Comparison of ENCODE assay signal across 30 cellular contexts in genomic region chr3:58251653-58252052, GRCh38. TPM values are rescaled to one million over a fixed set of nuclear protein-coding genes. Genes with fewer than 3 reads are reported as not detected.
DNase-seq lines count a peak whose midpoint lies in the region; ATAC-seq and TF ChIP-seq lines count a peak whose summit lies in the region.
"Had no signal": no experiment of that assay in that cellular context is flagged by ENCODE, and none has a peak within 500 bp of the region (broad histone marks: within the 10 kb centered on the region; RNA-seq: fewer than 3 reads in every experiment).

No MANE protein-coding gene starts in this region.

- intact Hi-C loops in prostate gland (cut with DNase I), result no loop called here

- H3K27ac Mint-ChIP-seq in brain (peak overlapping the region in 4 of 5 experiments; percentile 84 to 88 (median 84)), GM23338 (no peak overlapping the region)
- H3K27ac Mint-ChIP-seq: activated CD8-positive, alpha-beta T cell treated with anti-CD3 and anti-CD28 coated beads, Interleukin-2, amount 10 ng/mL, durations not matched to agents 7 days and 5 days; activated naive CD8-positive, alpha-beta T cell treated with anti-CD3 and anti-CD28 coated beads, Interleukin-2, amount 50 U/mL, for 24 hours; T-helper 1 cell treated with Interleukin-12 subunit alpha and Interleukin-12 subunit beta and Interleukin-4 antibody, amounts not matched to agents 30 μg/mL and 1 μg/mL, for 36 hours had no signal

- H3K9me3 ChIP-seq in prostate gland, result no peaks in the 10 kb centered on the region
- H3K9me3 ChIP-seq in right atrium auricular region, result no peaks in the 10 kb centered on the region
- H3K9me3 ChIP-seq: body of pancreas, esophagus muscularis mucosa, gastrocnemius medialis, ovary, Peyer's patch, SJCRH30, thyroid gland had no signal

- no peak for TF ChIP-seq EP300 in Ishikawa (IDR thresholded peaks at IDR 0.05; ENCODE audit: borderline replicate concordance)

- H4K20me1 ChIP-seq in GM23338 (replicated peaks; ENCODE audit: insufficient read depth), result no peaks in the 10 kb centered on the region

- no peak for TF ChIP-seq RAD21 in Ishikawa (IDR thresholded peaks at IDR 0.05; ENCODE audit: low read depth)

- ATAC-seq in GM23338, result no peak
- ATAC-seq: activated CD8-positive, alpha-beta T cell treated with anti-CD3 and anti-CD28 coated beads, Interleukin-2, amount 10 ng/mL, durations not matched to agents 7 days and 5 days; activated naive CD8-positive, alpha-beta T cell treated with anti-CD3 and anti-CD28 coated beads, Interleukin-2, amount 50 U/mL, for 24 hours; body of pancreas; gastrocnemius medialis; left lobe of liver; naive thymus-derived CD8-positive, alpha-beta T cell; stimulated activated naive CD8-positive, alpha-beta T cell treated with anti-CD3 and anti-CD28 coated beads, Interleukin-15, amount 100 ng/mL, for 72 hours had no signal

- H3K4me3 ChIP-seq in prostate gland, result no peak overlapping the region
- H3K4me3 ChIP-seq in GM23338, result no peak overlapping the region
- H3K4me3 ChIP-seq in right atrium auricular region, result no peak overlapping the region
- H3K4me3 ChIP-seq: body of pancreas, esophagus muscularis mucosa, gastrocnemius medialis, ovary, SJCRH30, thyroid gland had no signal

- H3K36me3 Mint-ChIP-seq in brain, result peaks cover 4% of the 10 kb centered on the region
- H3K36me3 Mint-ChIP-seq in GM23338 (ENCODE audit: low read depth), result no peaks in the 10 kb centered on the region

- H3K9me3 Mint-ChIP-seq in brain (no peaks in the 10 kb centered on the region), GM23338 (no peaks in the 10 kb centered on the region)
- H3K9me3 Mint-ChIP-seq: activated naive CD8-positive, alpha-beta T cell treated with anti-CD3 and anti-CD28 coated beads, Interleukin-2, amount 50 U/mL, for 24 hours; CD14-positive monocyte; immature natural killer cell; naive thymus-derived CD8-positive, alpha-beta T cell; stimulated activated naive CD8-positive, alpha-beta T cell treated with anti-CD3 and anti-CD28 coated beads, Interleukin-15, amount 100 ng/mL, for 72 hours; T-helper 1 cell treated with Interleukin-12 subunit alpha and Interleukin-12 subunit beta and Interleukin-4 antibody, amounts not matched to agents 30 μg/mL and 1 μg/mL, for 36 hours had no signal

- peaks cover 2% of the 10 kb centered on the region for H3K4me1 ChIP-seq in prostate gland (replicated peaks)
- no peaks in the 10 kb centered on the region for H3K4me1 ChIP-seq in GM23338 (ENCODE audit: insufficient read depth)
- no peaks in the 10 kb centered on the region for H3K4me1 ChIP-seq in right atrium auricular region
- H3K4me1 ChIP-seq: body of pancreas, Peyer's patch, SJCRH30 had no signal

- H3K9me2 ChIP-seq in GM23338 (ENCODE audit: insufficient read depth), result no peaks in the 10 kb centered on the region

- H3K27me3 ChIP-seq in prostate gland (replicated peaks; ENCODE audit: insufficient read depth) (no peaks in the 10 kb centered on the region), GM23338 (ENCODE audit: insufficient read depth) (no peaks in the 10 kb centered on the region), right atrium auricular region (no peaks in the 10 kb centered on the region)
- H3K27me3 ChIP-seq: body of pancreas, esophagus muscularis mucosa, gastrocnemius medialis, ovary, Peyer's patch, SJCRH30, thyroid gland had no signal

- H3F3A ChIP-seq in GM23338 (replicated peaks; ENCODE audit: low read depth), result no peaks in the 10 kb centered on the region

- H2AFZ ChIP-seq in GM23338, result no peak overlapping the region

- DNase-seq in DMS79 treated with DMSO at 0.1 percent for 48 hours (lab: John Stamatoyannopoulos, UW), result peak; percentile 67
- DNase-seq in prostate gland (ENCODE audit: low spot score), result peak; percentile 33
- DNase-seq in GM20000 (ENCODE audit: low spot score), result no peak
- no peak for DNase-seq in GM23338 (ENCODE audit: low spot score)
- DNase-seq in right atrium auricular region (ENCODE audit: low spot score), result no peak
- DNase-seq: activated CD8-positive, alpha-beta T cell treated with anti-CD3 and anti-CD28 coated beads, Interleukin-2, amount 10 ng/mL, durations not matched to agents 7 days and 5 days; activated effector memory CD4-positive, alpha-beta T cell treated with anti-CD3 and anti-CD28 coated beads, Interleukin-2, amount 50 U/mL, for 16 hours; activated naive CD8-positive, alpha-beta T cell treated with anti-CD3 and anti-CD28 coated beads, Interleukin-2, amount 50 U/mL, for 24 hours; activated T-cell treated with anti-CD3 and anti-CD28 coated beads for 4 hours; body of pancreas; effector memory CD4-positive, alpha-beta T cell; gastrocnemius medialis; hippocampal formation; Karpas-422; naive thymus-derived CD8-positive, alpha-beta T cell; NCI-H1930; NCI-H524; ovary; Peyer's patch; SJCRH30; stimulated activated naive CD8-positive, alpha-beta T cell treated with anti-CD3 and anti-CD28 coated beads, Interleukin-15, amount 100 ng/mL, for 72 hours; thyroid gland had no signal

- no peak overlapping the region for H3K4me2 ChIP-seq in GM23338

- TF ChIP-seq POLR2A in prostate gland (IDR thresholded peaks at IDR 0.05), result no peak

- TF ChIP-seq CTCF in brain (conservative IDR thresholded peaks at IDR 0.05) (no peak), prostate gland (IDR thresholded peaks at IDR 0.05) (no peak), GM20000 (IDR thresholded peaks at IDR 0.05; ENCODE audit: extremely low read depth, missing control alignments) (no peak), GM23338 (conservative IDR thresholded peaks at IDR 0.05; ENCODE audit: low read depth in 2 of 2) (no peak), right atrium auricular region (IDR thresholded peaks at IDR 0.05) (no peak)

- H3K4me3 Mint-ChIP-seq in brain (peak overlapping the region in 3 of 5 experiments; percentile 2 to 65 (median 57)), GM23338 (no peak overlapping the region)
- H3K4me3 Mint-ChIP-seq: activated CD8-positive, alpha-beta T cell treated with anti-CD3 and anti-CD28 coated beads, Interleukin-2, amount 10 ng/mL, durations not matched to agents 7 days and 5 days; activated naive CD8-positive, alpha-beta T cell treated with anti-CD3 and anti-CD28 coated beads, Interleukin-2, amount 50 U/mL, for 24 hours; CD14-positive monocyte; naive thymus-derived CD8-positive, alpha-beta T cell; stimulated activated naive CD8-positive, alpha-beta T cell treated with anti-CD3 and anti-CD28 coated beads, Interleukin-15, amount 100 ng/mL, for 72 hours; T-helper 1 cell treated with Interleukin-12 subunit alpha and Interleukin-12 subunit beta and Interleukin-4 antibody, amounts not matched to agents 30 μg/mL and 1 μg/mL, for 36 hours had no signal

- H3K36me3 ChIP-seq in prostate gland, result no peaks in the 10 kb centered on the region
- no peaks in the 10 kb centered on the region for H3K36me3 ChIP-seq in GM23338 (ENCODE audit: insufficient read depth)
- H3K36me3 ChIP-seq in right atrium auricular region, result no peaks in the 10 kb centered on the region
- H3K36me3 ChIP-seq: gastrocnemius medialis, ovary, Peyer's patch, SJCRH30, thyroid gland had no signal

- no peaks in the 10 kb centered on the region for H3K79me2 ChIP-seq in GM23338 (replicated peaks; ENCODE audit: insufficient read depth)

- H3K27me3 Mint-ChIP-seq in brain (no peaks in the 10 kb centered on the region), GM23338 (ENCODE audit: insufficient read depth, low read depth, poor library complexity) (peaks cover 1% of the 10 kb centered on the region)
- H3K27me3 Mint-ChIP-seq: activated naive CD8-positive, alpha-beta T cell treated with anti-CD3 and anti-CD28 coated beads, Interleukin-2, amount 50 U/mL, for 24 hours; naive thymus-derived CD8-positive, alpha-beta T cell; stimulated activated naive CD8-positive, alpha-beta T cell treated with anti-CD3 and anti-CD28 coated beads, Interleukin-15, amount 100 ng/mL, for 72 hours had no signal

- peaks cover 50% of the 10 kb centered on the region for H3K4me1 Mint-ChIP-seq in brain
- H3K4me1 Mint-ChIP-seq in GM23338, result peaks cover 9% of the 10 kb centered on the region; the same call in 2 of the 3 replicates

- WGBS in prostate gland, result 21% methylated on average over 3 of the region's 3 CpGs

- H3K27ac ChIP-seq in prostate gland, result peak overlapping the region in 1 of 2 donors; percentile 44
- H3K27ac ChIP-seq in GM23338 (ENCODE audit: low read depth), result no peak overlapping the region
- no peak overlapping the region for H3K27ac ChIP-seq in right atrium auricular region
- H3K27ac ChIP-seq: body of pancreas, gastrocnemius medialis, ovary, SJCRH30, thyroid gland had no signal

TF ChIP-seq in GM23338, 12 proteins besides CTCF, POLR2A, EP300 and RAD21 (continues in another document):
- TF ChIP-seq ZNF114 (CRISPR knock-in tag; IDR thresholded peaks at IDR 0.05) (no peak), POLR2AphosphoS5 (IDR thresholded peaks at IDR 0.05; ENCODE audit: low read depth) (no peak)

RNA-seq across cellular contexts. Expression of gene ABHD6, which starts 14.1 kb away (rescaled TPM):
- polyA plus RNA-seq in brain (ENCODE audit: insufficient read depth, low read depth, low replicate concordance) (19.4 TPM), GM23338 (2016; fragmentation: Nextera tagmentation; extraction: Ambion mirVana) (3.7 TPM in 2 replicates)
- total RNA-seq in prostate gland (10 to 100 TPM; 13.2 to 16.9 TPM), right atrium auricular region (10 to 100 TPM; 11.3 to 13.8 TPM)
- total RNA-seq in GM23338 (2014; rRNA removed; shearing (Covaris generic)), result 5.5 and 6.5 TPM in 2 replicates

RNA-seq across cellular contexts. Expression of gene DNASE1L3, which starts 40.9 kb away (rescaled TPM):
- 0.80 TPM for polyA plus RNA-seq in brain (ENCODE audit: insufficient read depth, low read depth, low replicate concordance)
- 1 to 10 TPM; 1.4 to 2.3 TPM for total RNA-seq in prostate gland
- total RNA-seq in GM23338 (2014; rRNA removed; shearing (Covaris generic)), result not detected in 2 replicates
- not detected in 2 replicates for polyA plus RNA-seq in GM23338 (2016; fragmentation: Nextera tagmentation; extraction: Ambion mirVana)
- total RNA-seq in right atrium auricular region, result 10 to 100 TPM in 1 of 2 donors, 1 to 10 TPM in 1; 1.5 to 11.5 TPM
- total RNA-seq: activated CD8-positive, alpha-beta T cell treated with anti-CD3 and anti-CD28 coated beads, Interleukin-2, amount 10 ng/mL, durations not matched to agents 7 days and 5 days; H4; SJCRH30 had no signal
- polyA plus RNA-seq: CD14-positive monocyte; naive thymus-derived CD8-positive, alpha-beta T cell had no signal

RNA-seq across cellular contexts. Expression of gene RPP14, which starts 54.4 kb away (rescaled TPM):
- polyA plus RNA-seq in brain (ENCODE audit: insufficient read depth, low read depth, low replicate concordance) (4.1 TPM), GM23338 (2016; fragmentation: Nextera tagmentation; extraction: Ambion mirVana) (10.5 and 11.7 TPM in 2 replicates)
- total RNA-seq in prostate gland (10 to 100 TPM in 1 of 2 donors, 1 to 10 TPM in 1; 7.1 to 12.5 TPM), right atrium auricular region (10 to 100 TPM in 1 of 2 donors, 1 to 10 TPM in 1; 10.0 to 10.9 TPM)
- total RNA-seq in GM23338 (2014; rRNA removed; shearing (Covaris generic)), result 14.4 and 18.6 TPM in 2 replicates

RNA-seq across cellular contexts. Expression of gene HTD2, which starts 54.7 kb away (rescaled TPM):
- polyA plus RNA-seq in brain (ENCODE audit: insufficient read depth, low read depth, low replicate concordance) (4.0 TPM), GM23338 (2016; fragmentation: Nextera tagmentation; extraction: Ambion mirVana) (22.0 and 24.2 TPM in 2 replicates)
- total RNA-seq in prostate gland (10 to 100 TPM; 15.4 to 17.1 TPM), right atrium auricular region (10 to 100 TPM; 12.1 to 14.7 TPM)
- total RNA-seq in GM23338 (2014; rRNA removed; shearing (Covaris generic)), result 8.7 and 19.3 TPM in 2 replicates

Comparison
In these comparisons a context has a peak if more than half of its experiments do, and no peak if none do; other contexts are left out.
1. DNase-seq: peak in DMS79 treated with DMSO at 0.1 percent for 48 hours (single experiment) and prostate gland (single experiment); none in GM20000 (single experiment), GM23338 (single experiment) and right atrium auricular region (single experiment).